ENCODE assay signal across 8 cellular contexts in genomic region chr16:31010539-31010938, GRCh38. TPM values are rescaled to one million over a fixed set of nuclear protein-coding genes. Genes with fewer than 3 reads are reported as not detected.
DNase-seq lines count a peak whose midpoint lies in the region; TF ChIP-seq lines count a peak whose summit lies in the region.

Gene STX1B (minus strand): TSS chr16:31010638. CDS start chr16:31010396, 242 bp downstream.

- no peaks in the 10 kb centered on the region for H3K36me3 ChIP-seq in trophoblast cell (ENCODE audit: control insufficient read depth in 1 of 2, insufficient read depth in 2 of 2, low read length in 2 of 2)

- POLR2A ChIA-PET in GM10248 (lab: Yijun Ruan, JAX) = no interaction called here

- H4K8ac ChIP-seq in trophoblast cell (ENCODE audit: low read depth, low read length) = no peak within 1 kb of the TSS

- no peak within 1 kb of the TSS for H4K91ac ChIP-seq in trophoblast cell (ENCODE audit: low read depth, low read length)

- no peaks in the 10 kb centered on the region for H3K79me1 ChIP-seq in trophoblast cell (ENCODE audit: low read length)

- TF ChIP-seq CTCF in GM10248 (IDR thresholded peaks at IDR 0.05; ENCODE audit: control extremely low read depth, extremely low read depth, low read depth, missing control alignments) = no peak

- no peak within 1 kb of the TSS for H3K27ac ChIP-seq in trophoblast cell (ENCODE audit: low read depth, low read length)

- intact Hi-C loops in head of caudate nucleus (cut with DNase I) = no loop called here

- no peak within 1 kb of the TSS for H3K4me2 ChIP-seq in trophoblast cell (ENCODE audit: low read length)

- no peak within 1 kb of the TSS for H2BK120ac ChIP-seq in trophoblast cell (ENCODE audit: insufficient read depth, low read length, poor library complexity)

- H3K14ac ChIP-seq in trophoblast cell (ENCODE audit: low read length) = no peak within 1 kb of the TSS

- no peak within 1 kb of the TSS for H2AK5ac ChIP-seq in trophoblast cell (ENCODE audit: low read length)

- no peak within 1 kb of the TSS for H2BK12ac ChIP-seq in trophoblast cell (ENCODE audit: low read length)

- WGBS in trophoblast cell (ENCODE audit: extremely low coverage, insufficient coverage, insufficient read length) = no CpG with 5 or more reads among the region's 36 CpGs

- H3K27me3 ChIP-seq in trophoblast cell (ENCODE audit: insufficient read depth, low read length) = peaks cover 14% of the 10 kb centered on the region

- H2AFZ ChIP-seq in trophoblast cell (ENCODE audit: insufficient read depth, low read length, poor library complexity) = no peak within 1 kb of the TSS

- no peaks in the 10 kb centered on the region for H3K79me2 ChIP-seq in trophoblast cell (ENCODE audit: control insufficient read depth, insufficient read depth, low read length, poor library complexity)

- no peaks in the 10 kb centered on the region for H3K4me1 ChIP-seq in trophoblast cell (ENCODE audit: control insufficient read depth in 1 of 2, insufficient read depth in 2 of 2, low read length in 2 of 2)

- H4K12ac ChIP-seq in trophoblast cell (ENCODE audit: low read depth, low read length) = no peak within 1 kb of the TSS

- peak; percentile 58 to 74 for DNase-seq in SHP77 (lab: John Stamatoyannopoulos, UW)
- DNase-seq in SHP77 treated with DMSO at 0.1 percent for 48 hours (lab: John Stamatoyannopoulos, UW) = no peak
- DNase-seq in activated T-helper 1 cell treated with Interleukin-2 at 50 U/mL for 16 hours (ENCODE audit: low read depth) = peak; percentile 43
- peak; percentile 22 to 84 (median 71) for DNase-seq in head of caudate nucleus
- peak; percentile 23 for DNase-seq in stimulated activated CD8-positive, alpha-beta memory T cell treated with anti-CD3 and anti-CD28 coated beads, Interleukin-12 subunit alpha, Interleukin-12 subunit beta, amount 100 ng/mL, for 1 hour (ENCODE audit: low read depth)
- DNase-seq in trophoblast cell = no peak
- no peak for DNase-seq in GM10248 (ENCODE audit: extremely low spot score)
- no peak for DNase-seq in GM19238 (ENCODE audit: insufficient read length, low spot score)

- CTCF ChIA-PET in GM10248 (lab: Yijun Ruan, JAX) = no interaction called here

- H3K23ac ChIP-seq in trophoblast cell (ENCODE audit: low read length) = no peak within 1 kb of the TSS

- no peak within 1 kb of the TSS for H2BK5ac ChIP-seq in trophoblast cell (ENCODE audit: low read depth, low read length, poor library complexity)

- no peak within 1 kb of the TSS for H3K18ac ChIP-seq in trophoblast cell (ENCODE audit: low read length)

- no peak within 1 kb of the TSS for H3K9ac ChIP-seq in trophoblast cell (ENCODE audit: low read length)

- no peak within 1 kb of the TSS for H3K4ac ChIP-seq in trophoblast cell (ENCODE audit: low read depth, low read length)

- H3K4me3 ChIP-seq in trophoblast cell (ENCODE audit: low read depth, low read length) = no peak within 1 kb of the TSS

- H3K9me3 ChIP-seq in trophoblast cell (ENCODE audit: insufficient read depth, low read depth, low read length) = peaks cover 4% of the 10 kb centered on the region

RNA-seq across cellular contexts. Expression of gene STX1B, which starts in this region (rescaled TPM):
- 0.19 and 0.23 TPM in 2 replicates for polyA plus RNA-seq in trophoblast cell (2013)

Comparison
In these comparisons a context has a peak if more than half of its experiments do, and no peak if none do; other contexts are left out.
1. DNase-seq: peak in SHP77 (2 of 2), activated T-helper 1 cell treated with Interleukin-2 at 50 U/mL for 16 hours (single experiment), head of caudate nucleus (42 of 42) and stimulated activated CD8-positive, alpha-beta memory T cell treated with anti-CD3 and anti-CD28 coated beads, Interleukin-12 subunit alpha, Interleukin-12 subunit beta, amount 100 ng/mL, for 1 hour (single experiment); none in SHP77 treated with DMSO at 0.1 percent for 48 hours (single experiment), trophoblast cell (0 of 2), GM10248 (single experiment) and GM19238 (single experiment).